Comparison of ENCODE assay signal across 34 cellular contexts in the genomic region with DNA sequence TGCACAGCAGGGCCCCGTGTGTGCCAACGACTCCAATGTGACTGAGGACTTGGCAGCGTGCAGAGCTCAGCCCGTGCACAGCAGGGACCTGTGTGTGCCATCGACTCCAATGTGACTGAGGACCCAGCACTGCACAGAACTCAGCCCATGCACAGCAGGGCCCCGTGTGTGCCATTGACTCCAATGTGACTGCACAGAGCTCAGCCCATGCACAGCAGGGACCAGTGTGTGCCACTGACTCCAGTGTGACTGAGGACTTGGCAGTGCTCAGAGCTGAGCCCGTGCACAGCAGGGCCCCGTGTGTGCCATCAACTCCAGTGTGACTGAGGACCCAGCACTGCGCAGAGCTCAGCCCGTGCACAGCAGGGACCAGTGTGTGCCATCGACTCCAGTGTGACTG.
"Had no signal": no experiment of that assay in that cellular context is flagged by ENCODE, and none has a peak within 500 bp of the region (broad histone marks: within the 10 kb centered on the region; RNA-seq: fewer than 3 reads in every experiment).

No MANE protein-coding gene starts in this region.

- H3K9ac ChIP-seq: SK-N-SH had no signal

- H3K27me3 ChIP-seq: brain microvascular endothelial cell, MG63, Peyer's patch, SJSA1 had no signal

- ATAC-seq: activated CD8-positive, alpha-beta T cell treated with anti-CD3 and anti-CD28 coated beads for 36 hours; activated T-cell treated with anti-CD3 and anti-CD28 coated beads, Interleukin-2, amount 50 U/mL, for 72 hours; activated T-helper 17 cell treated with anti-CD3 and anti-CD28 coated beads, Interleukin-2, amount 50 U/mL, for 72 hours; PC-3 had no signal

- DNase-seq: activated CD4-positive, alpha-beta T cell treated with anti-CD3 and anti-CD28 coated beads, Interleukin-2, amount 10 ng/mL, durations not matched to agents 24 days and 14 days; activated CD4-positive, alpha-beta T cell treated with anti-CD3 and anti-CD28 coated beads, Interleukin-2, amount 50 U/mL, for 4 hours; activated CD8-positive, alpha-beta T cell treated with anti-CD3 and anti-CD28 coated beads for 36 hours; activated effector memory CD4-positive, alpha-beta T cell treated with anti-CD3 and anti-CD28 coated beads, Interleukin-2, amount 50 U/mL, for 16 hours; activated naive CD4-positive, alpha-beta T cell; activated naive CD4-positive, alpha-beta T cell treated with anti-CD3 and anti-CD28 coated beads, Interleukin-2, amount 50 U/mL, for 16 hours; activated naive CD8-positive, alpha-beta T cell treated with anti-CD3 and anti-CD28 coated beads for 36 hours; activated T-cell treated with anti-CD3 and anti-CD28 coated beads, Interleukin-2, amount 50 U/mL, for 1 hour; activated T-cell treated with anti-CD3 and anti-CD28 coated beads, Interleukin-2, amount 50 U/mL, for 72 hours; amniotic stem cell; aorta; brain microvascular endothelial cell; central memory CD4-positive, alpha-beta T cell; Kasumi-1; KG1; MG63; MV-4-11; NCI-H1092 treated with DMSO at 0.1 percent for 48 hours; NCI-H1417; NCI-H146; NCI-H187; NCI-H2029 treated with DMSO at 0.1 percent for 48 hours; NCI-H226; NCI-H446 treated with DMSO at 0.1 percent for 48 hours; NCI-H524; NCI-H69; NCI-H82; PC-3; Peyer's patch; RPMI8226; SHP77 treated with DMSO at 0.1 percent for 48 hours; SK-N-SH had no signal

- H3K4me3 ChIP-seq: MG63, Peyer's patch, SJSA1 had no signal

- H3K27ac ChIP-seq: brain microvascular endothelial cell, Peyer's patch, SJSA1 had no signal

- H3K9me3 ChIP-seq: MG63, Peyer's patch, SJSA1, SK-N-SH had no signal

- H3K4me2 ChIP-seq: SK-N-SH had no signal

- H3K36me3 ChIP-seq: brain microvascular endothelial cell, MG63, Peyer's patch, SJSA1 had no signal

- H3K4me1 ChIP-seq: Peyer's patch, SJSA1 had no signal
